In genomic region chr22:19448739-19449421, GRCh38 we compare ENCODE assay signal across 9 cellular contexts. TPM values are rescaled to one million over a fixed set of nuclear protein-coding genes. Genes with fewer than 3 reads are reported as not detected.
DNase-seq lines count a peak whose midpoint lies in the region; ATAC-seq and TF ChIP-seq lines count a peak whose summit lies in the region.
"Had no signal": no experiment of that assay in that cellular context is flagged by ENCODE, and none has a peak within 500 bp of the region (broad histone marks: within the 10 kb centered on the region; RNA-seq: fewer than 3 reads in every experiment).

No MANE protein-coding gene starts in this region.

- no peak overlapping the region for H3K27ac ChIP-seq in trophoblast cell (ENCODE audit: low read depth, low read length)

- H3K79me1 ChIP-seq in trophoblast cell (ENCODE audit: low read length) = peaks cover 7% of the 10 kb centered on the region

- H3K36me3 Mint-ChIP-seq in activated naive CD4-positive, alpha-beta T cell treated with anti-CD3 and anti-CD28 coated beads, Interleukin-2, amount 10 ng/mL, durations not matched to agents 7 days and 5 days = peaks cover 52% of the 10 kb centered on the region

- peak overlapping the region; percentile 8 for H3K4me2 ChIP-seq in trophoblast cell (ENCODE audit: low read length)

- no peak overlapping the region for H3K14ac ChIP-seq in trophoblast cell (ENCODE audit: low read length)

- H2AFZ ChIP-seq in trophoblast cell (ENCODE audit: insufficient read depth, low read length, poor library complexity) = no peak overlapping the region

- DNase-seq in GM10248 (ENCODE audit: extremely low spot score) (peak; percentile 53), trophoblast cell (no peak), iPS-NIHi11 (ENCODE audit: low spot score) (no peak), NCI-H345 treated with DMSO at 0.1 percent for 48 hours (lab: John Stamatoyannopoulos, UW; ENCODE audit: unreplicated experiment) (no peak), HT-29 (ENCODE audit: low spot score) (no peak)
- peak; percentile 31 for DNase-seq in activated naive CD4-positive, alpha-beta T cell treated with anti-CD3 and anti-CD28 coated beads, Interleukin-2, amount 10 ng/mL, durations not matched to agents 7 days and 5 days

- H3K4ac ChIP-seq in trophoblast cell (ENCODE audit: low read depth, low read length) = no peak overlapping the region

- no peak for TF ChIP-seq CTCF in GM10248 (IDR thresholded peaks at IDR 0.05; ENCODE audit: control extremely low read depth, extremely low read depth, low read depth, missing control alignments)

- H4K8ac ChIP-seq in trophoblast cell (ENCODE audit: low read depth, low read length) = no peak overlapping the region

- peak; percentile 22 for ATAC-seq in HG02798 (IDR thresholded peaks at IDR 0.05; ENCODE audit: poor library complexity, unreplicated experiment)
- ATAC-seq in HG03175 (IDR thresholded peaks at IDR 0.05; ENCODE audit: unreplicated experiment) = no peak

- no peak overlapping the region for H3K4me3 ChIP-seq in trophoblast cell (ENCODE audit: low read depth, low read length)

- no peak overlapping the region for H3K18ac ChIP-seq in trophoblast cell (ENCODE audit: low read length)

- peaks cover 41% of the 10 kb centered on the region for H3K4me1 Mint-ChIP-seq in activated naive CD4-positive, alpha-beta T cell treated with anti-CD3 and anti-CD28 coated beads, Interleukin-2, amount 10 ng/mL, durations not matched to agents 7 days and 5 days

- peaks cover 1% of the 10 kb centered on the region for H3K9me3 ChIP-seq in trophoblast cell (ENCODE audit: insufficient read depth, low read depth, low read length)
- H3K9me3 ChIP-seq: heart right ventricle had no signal

- no peak overlapping the region for H2BK5ac ChIP-seq in trophoblast cell (ENCODE audit: low read depth, low read length, poor library complexity)

- H3K27me3 ChIP-seq in trophoblast cell (ENCODE audit: insufficient read depth, low read length) = no peaks in the 10 kb centered on the region
- H3K27me3 ChIP-seq: heart right ventricle had no signal

- H3K4me3 Mint-ChIP-seq in activated naive CD4-positive, alpha-beta T cell treated with anti-CD3 and anti-CD28 coated beads, Interleukin-2, amount 10 ng/mL, durations not matched to agents 7 days and 5 days = peak overlapping the region; percentile 91

- peaks cover 11 to 12% of the 10 kb centered on the region in 2 experiments for H3K4me1 ChIP-seq in trophoblast cell (ENCODE audit: control insufficient read depth in 1 of 2, insufficient read depth in 2 of 2, low read length in 2 of 2)

- no peak overlapping the region for H4K12ac ChIP-seq in trophoblast cell (ENCODE audit: low read depth, low read length)

- no CpG with 5 or more reads among the region's 5 CpGs for WGBS in trophoblast cell (ENCODE audit: extremely low coverage, insufficient coverage, insufficient read length)

- CTCF ChIA-PET in GM10248 (lab: Yijun Ruan, JAX) = no interaction called here
- CTCF ChIA-PET in activated naive CD4-positive, alpha-beta T cell treated with anti-CD3 and anti-CD28 coated beads, Interleukin-2, amount 10 ng/mL, durations not matched to agents 7 days and 5 days (lab: Charles Lee) = no interaction called here

- H3K79me2 ChIP-seq in trophoblast cell (ENCODE audit: control insufficient read depth, insufficient read depth, low read length, poor library complexity) = peaks cover 7% of the 10 kb centered on the region

- H3K23ac ChIP-seq in trophoblast cell (ENCODE audit: low read length) = no peak overlapping the region

- H3K9me3 Mint-ChIP-seq in activated naive CD4-positive, alpha-beta T cell treated with anti-CD3 and anti-CD28 coated beads, Interleukin-2, amount 10 ng/mL, durations not matched to agents 7 days and 5 days = no peaks in the 10 kb centered on the region

- no peak overlapping the region for H2AK5ac ChIP-seq in trophoblast cell (ENCODE audit: low read length)

- H3K9ac ChIP-seq in trophoblast cell (ENCODE audit: low read length) = no peak overlapping the region

- peak overlapping the region; percentile 95 for H3K27ac Mint-ChIP-seq in activated naive CD4-positive, alpha-beta T cell treated with anti-CD3 and anti-CD28 coated beads, Interleukin-2, amount 10 ng/mL, durations not matched to agents 7 days and 5 days

- POLR2A ChIA-PET in GM10248 (lab: Yijun Ruan, JAX) = no interaction called here

- peaks cover 28 to 46% of the 10 kb centered on the region in 2 experiments for H3K36me3 ChIP-seq in trophoblast cell (ENCODE audit: control insufficient read depth in 1 of 2, insufficient read depth in 2 of 2, low read length in 2 of 2)

- H2BK120ac ChIP-seq in trophoblast cell (ENCODE audit: insufficient read depth, low read length, poor library complexity) = no peak overlapping the region

- no peak overlapping the region for H4K91ac ChIP-seq in trophoblast cell (ENCODE audit: low read depth, low read length)

- no peaks in the 10 kb centered on the region for H3K27me3 Mint-ChIP-seq in activated naive CD4-positive, alpha-beta T cell treated with anti-CD3 and anti-CD28 coated beads, Interleukin-2, amount 10 ng/mL, durations not matched to agents 7 days and 5 days

- H2BK12ac ChIP-seq in trophoblast cell (ENCODE audit: low read length) = no peak overlapping the region

RNA-seq across cellular contexts. Expression of gene C22orf39, which starts 1.4 kb away (rescaled TPM):
- polyA plus RNA-seq in trophoblast cell (2013) = 17.3 and 18.3 TPM in 2 replicates
- total RNA-seq in HT-29 (2014; rRNA removed; shearing (Covaris generic)) = 43.6 and 58.4 TPM in 2 replicates

RNA-seq across cellular contexts. Expression of gene MRPL40, which starts 16.5 kb away (rescaled TPM):
- polyA plus RNA-seq in trophoblast cell (2013) = 22.4 and 23.6 TPM in 2 replicates
- 67.8 and 70.6 TPM in 2 replicates for total RNA-seq in HT-29 (2014; rRNA removed; shearing (Covaris generic))

RNA-seq across cellular contexts. Expression of gene HIRA, which starts 17.3 kb away (rescaled TPM):
- polyA plus RNA-seq in trophoblast cell (2013) = 13.1 and 13.7 TPM in 2 replicates
- 61.2 and 65.1 TPM in 2 replicates for total RNA-seq in HT-29 (2014; rRNA removed; shearing (Covaris generic))

RNA-seq across cellular contexts. Expression of gene UFD1, which starts 30.1 kb away (rescaled TPM):
- polyA plus RNA-seq in trophoblast cell (2013) = 132 TPM in 2 replicates
- 146 and 147 TPM in 2 replicates for total RNA-seq in HT-29 (2014; rRNA removed; shearing (Covaris generic))

RNA-seq across cellular contexts. Expression of gene CDC45, which starts 30.8 kb away (rescaled TPM):
- polyA plus RNA-seq in trophoblast cell (2013) = 13.0 and 13.1 TPM in 2 replicates
- total RNA-seq in HT-29 (2014; rRNA removed; shearing (Covaris generic)) = 71.3 and 86.5 TPM in 2 replicates

Comparison
In these comparisons a context has a peak if more than half of its experiments do, and no peak if none do; other contexts are left out.
1. DNase-seq: peak in GM10248 (single experiment) and activated naive CD4-positive, alpha-beta T cell treated with anti-CD3 and anti-CD28 coated beads, Interleukin-2, amount 10 ng/mL, durations not matched to agents 7 days and 5 days (single experiment); none in trophoblast cell (0 of 2), iPS-NIHi11 (single experiment), NCI-H345 treated with DMSO at 0.1 percent for 48 hours (single experiment) and HT-29 (single experiment).